In genomic region chr1:203039609-203040517, GRCh38 we compare ENCODE assay signal across 2 cellular contexts.
TF ChIP-seq lines count a peak whose summit lies in the region.

No MANE protein-coding gene starts in this region.

TF ChIP-seq in GM23338, 12 proteins besides CTCF, POLR2A, EP300 and RAD21 (continued from another document):
- TF ChIP-seq ZNF462 (CRISPR knock-in tag; IDR thresholded peaks at IDR 0.05) (no peak), JUNB (IDR thresholded peaks at IDR 0.05; ENCODE audit: unreplicated experiment) (no peak), ZNF114 (CRISPR knock-in tag; IDR thresholded peaks at IDR 0.05) (no peak)

TF ChIP-seq in SK-N-SH, 30 proteins besides CTCF, POLR2A, EP300 and RAD21 (continued from another document):
- TF ChIP-seq PBX3 (IDR thresholded peaks at IDR 0.05) (no peak), RXRA (IDR thresholded peaks at IDR 0.05; ENCODE audit: borderline replicate concordance, low read depth) (no peak), SIN3A (IDR thresholded peaks at IDR 0.05; ENCODE audit: borderline replicate concordance, low read depth, low read length) (no peak), FOXM1 (IDR thresholded peaks at IDR 0.05; ENCODE audit: low read depth) (no peak), REST (IDR thresholded peaks at IDR 0.05; ENCODE audit: low read depth, low read length) (no peak)
